Comparison of ENCODE assay signal across 15 cellular contexts in the genomic region with DNA sequence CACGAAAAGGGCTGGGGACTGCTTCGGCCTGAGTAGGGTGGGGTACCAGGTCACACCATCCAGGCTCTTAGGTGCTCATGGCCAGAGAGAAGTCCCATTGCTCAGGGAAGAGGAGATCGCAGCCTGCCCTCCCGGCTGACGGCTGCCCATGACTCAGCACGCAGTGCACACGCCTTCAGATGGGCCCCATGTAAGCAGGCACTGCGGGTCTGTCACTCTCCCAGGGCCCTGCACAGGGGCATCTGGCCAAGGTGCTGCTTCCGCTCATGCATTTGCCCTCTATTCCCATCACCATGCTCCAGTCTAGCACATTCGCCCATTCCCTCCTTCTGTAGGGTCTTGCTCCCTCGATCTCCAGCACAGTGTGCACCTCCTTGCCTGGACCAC.
"Had no signal": no experiment of that assay in that cellular context is flagged by ENCODE, and none has a peak within 500 bp of the region (broad histone marks: within the 10 kb centered on the region; RNA-seq: fewer than 3 reads in every experiment).

No MANE protein-coding gene starts in this region.

- H3K9me3 ChIP-seq: body of pancreas, heart left ventricle, psoas muscle, spleen, upper lobe of right lung had no signal

- H3K9me3 Mint-ChIP-seq: activated naive CD4-positive, alpha-beta T cell treated with anti-CD3 and anti-CD28 coated beads, Interleukin-2, amount 50 U/mL, for 24 hours; memory B cell; natural killer cell treated with Interleukin-12 subunit alpha and Interleukin-12 subunit beta and Interleukin-15 and Interleukin-18, amount 100 ng/mL, for 72 hours had no signal

- H3K27me3 Mint-ChIP-seq: activated naive CD4-positive, alpha-beta T cell treated with anti-CD3 and anti-CD28 coated beads, Interleukin-2, amount 50 U/mL, for 24 hours; memory B cell; natural killer cell treated with Interleukin-12 subunit alpha and Interleukin-12 subunit beta and Interleukin-15 and Interleukin-18, amount 100 ng/mL, for 72 hours; stimulated activated naive B cell treated with anti-CD40 and anti-IgM and Interleukin-4, amounts not matched to agents 10 μg/mL and 1 μg/mL and 100 μg/mL, for 72 hours; T-helper 17 cell had no signal

- DNase-seq: activated T-cell treated with anti-CD3 and anti-CD28 coated beads, Interleukin-2, amount 50 U/mL, for 1 hour; body of pancreas; effector CD4-positive, alpha-beta T cell; heart left ventricle; psoas muscle; spleen; stimulated activated CD4-positive, alpha-beta T cell treated with anti-CD3 and anti-CD28 coated beads, Interleukin-1b, Interleukin-23, amount 100 ng/mL, for 48 hours; stimulated activated naive B cell treated with anti-CD40 and anti-IgM and Interleukin-4, amounts not matched to agents 10 μg/mL and 1 μg/mL and 100 μg/mL, for 72 hours; T-helper 17 cell; upper lobe of right lung had no signal

- H3K4me3 ChIP-seq: body of pancreas, heart left ventricle, psoas muscle, spleen, upper lobe of right lung had no signal

- H3K4me1 Mint-ChIP-seq: activated naive CD4-positive, alpha-beta T cell treated with anti-CD3 and anti-CD28 coated beads, Interleukin-2, amount 50 U/mL, for 24 hours had no signal

- H3K27ac ChIP-seq: body of pancreas, heart left ventricle, psoas muscle, upper lobe of right lung had no signal

- H3K27ac Mint-ChIP-seq: activated naive CD4-positive, alpha-beta T cell treated with anti-CD3 and anti-CD28 coated beads, Interleukin-2, amount 50 U/mL, for 24 hours; memory B cell; stimulated activated naive B cell treated with anti-CD40 and anti-IgM and Interleukin-4, amounts not matched to agents 10 μg/mL and 1 μg/mL and 100 μg/mL, for 72 hours; T-helper 17 cell had no signal

- H3K4me1 ChIP-seq: psoas muscle, upper lobe of right lung had no signal

- H3K27me3 ChIP-seq: body of pancreas, heart left ventricle, spleen, upper lobe of right lung had no signal

- H3K4me3 Mint-ChIP-seq: activated naive CD4-positive, alpha-beta T cell treated with anti-CD3 and anti-CD28 coated beads, Interleukin-2, amount 50 U/mL, for 24 hours; memory B cell; natural killer cell treated with Interleukin-12 subunit alpha and Interleukin-12 subunit beta and Interleukin-15 and Interleukin-18, amount 100 ng/mL, for 72 hours; stimulated activated naive B cell treated with anti-CD40 and anti-IgM and Interleukin-4, amounts not matched to agents 10 μg/mL and 1 μg/mL and 100 μg/mL, for 72 hours; T-helper 17 cell had no signal

- H3K36me3 ChIP-seq: upper lobe of right lung had no signal

- H3K36me3 Mint-ChIP-seq: activated naive CD4-positive, alpha-beta T cell treated with anti-CD3 and anti-CD28 coated beads, Interleukin-2, amount 50 U/mL, for 24 hours; natural killer cell treated with Interleukin-12 subunit alpha and Interleukin-12 subunit beta and Interleukin-15 and Interleukin-18, amount 100 ng/mL, for 72 hours had no signal

- ATAC-seq: activated CD4-positive, CD25-positive, alpha-beta regulatory T cell treated with anti-CD3 and anti-CD28 coated beads, Interleukin-2, amount 50 U/mL, for 24 hours; body of pancreas; sciatic nerve; T-helper 17 cell; upper lobe of right lung had no signal
